In genomic region chr6:28943557-28944411, GRCh38 we compare ENCODE assay signal across 8 cellular contexts. TPM values are rescaled to one million over a fixed set of nuclear protein-coding genes. Genes with fewer than 3 reads are reported as not detected.
DNase-seq lines count a peak whose midpoint lies in the region; ATAC-seq and TF ChIP-seq lines count a peak whose summit lies in the region.

No MANE protein-coding gene starts in this region.

- peak overlapping the region; percentile 82 for H3K9ac ChIP-seq in NT2/D1 (ENCODE audit: insufficient read length, low read depth)

- H3K9me3 ChIP-seq in NT2/D1 (ENCODE audit: insufficient read depth, low read length) (0 out of 2 replicates have a peak, but pooled peaks cover under 1% of the 10 kb centered on the region), esophagus squamous epithelium (no peaks in the 10 kb centered on the region), muscle layer of duodenum (ENCODE audit: control insufficient read depth in 1 of 2, low read length in 2 of 2) (no peaks in the 10 kb centered on the region)

- no peak for TF ChIP-seq POLR2A in esophagus squamous epithelium (IDR thresholded peaks at IDR 0.05)

- H3K4me3 Mint-ChIP-seq in stimulated activated memory B cell treated with anti-CD40 and anti-IgM and Interleukin-4, amounts not matched to agents 10 μg/mL and 1 μg/mL and 100 μg/mL, for 72 hours: peak overlapping the region; percentile 80

- no peaks in the 10 kb centered on the region for H3K27me3 Mint-ChIP-seq in stimulated activated memory B cell treated with anti-CD40 and anti-IgM and Interleukin-4, amounts not matched to agents 10 μg/mL and 1 μg/mL and 100 μg/mL, for 72 hours

- peak overlapping the region; percentile 70 for H3K4me3 ChIP-seq in AG10803 (ENCODE audit: low read length)
- H3K4me3 ChIP-seq in HFF-Myc (replicated peaks; ENCODE audit: low read depth, low read length): peak overlapping the region; percentile 82
- peak overlapping the region; percentile 80 for H3K4me3 ChIP-seq in NT2/D1 (ENCODE audit: insufficient read length, low read depth)
- H3K4me3 ChIP-seq in esophagus squamous epithelium: peak overlapping the region; percentile 38 to 65 (median 48)
- H3K4me3 ChIP-seq in muscle layer of duodenum (ENCODE audit: low read depth in 1 of 2, low read length in 2 of 2): peak overlapping the region; percentile 70 to 87

- peak overlapping the region; percentile 79 to 88 (median 82) for H3K27ac ChIP-seq in esophagus squamous epithelium
- H3K27ac ChIP-seq in muscle layer of duodenum (ENCODE audit: low read length): peak overlapping the region; percentile 78

- peaks cover 38% of the 10 kb centered on the region for H3K4me1 Mint-ChIP-seq in stimulated activated memory B cell treated with anti-CD40 and anti-IgM and Interleukin-4, amounts not matched to agents 10 μg/mL and 1 μg/mL and 100 μg/mL, for 72 hours

- intact Hi-C loops in esophagus squamous epithelium (cut with DNase I): loop anchor here (5.0 kb wide), 1 partner anchor 39 kb away; no protein-coding TSS in a partner anchor

- no peaks in the 10 kb centered on the region for H3K27me3 ChIP-seq in NT2/D1 (ENCODE audit: insufficient read depth, insufficient read length)
- no peaks in the 10 kb centered on the region for H3K27me3 ChIP-seq in esophagus squamous epithelium
- no peaks in the 10 kb centered on the region for H3K27me3 ChIP-seq in muscle layer of duodenum (ENCODE audit: low read depth, low read length)

- peaks cover 4% of the 10 kb centered on the region for H3K4me1 ChIP-seq in NT2/D1 (ENCODE audit: insufficient read depth, insufficient read length)
- H3K4me1 ChIP-seq in esophagus squamous epithelium: peaks cover 11 to 52% (median 14%) of the 10 kb centered on the region in 3 donors
- H3K4me1 ChIP-seq in muscle layer of duodenum (ENCODE audit: control insufficient read depth in 1 of 2, insufficient read depth in 2 of 2, low read length in 2 of 2): peaks cover 3 to 12% of the 10 kb centered on the region in 2 donors

- no peaks in the 10 kb centered on the region for H3K36me3 Mint-ChIP-seq in stimulated activated memory B cell treated with anti-CD40 and anti-IgM and Interleukin-4, amounts not matched to agents 10 μg/mL and 1 μg/mL and 100 μg/mL, for 72 hours

- 6 to 10% methylated on average over 25 to 30 of the region's 33 CpGs for WGBS in esophagus squamous epithelium, 2 donors

- H3K27ac Mint-ChIP-seq in stimulated activated memory B cell treated with anti-CD40 and anti-IgM and Interleukin-4, amounts not matched to agents 10 μg/mL and 1 μg/mL and 100 μg/mL, for 72 hours: peak overlapping the region; percentile 56

- no peaks in the 10 kb centered on the region for H3K9me3 Mint-ChIP-seq in stimulated activated memory B cell treated with anti-CD40 and anti-IgM and Interleukin-4, amounts not matched to agents 10 μg/mL and 1 μg/mL and 100 μg/mL, for 72 hours

- peak; percentile 25 for ATAC-seq in stimulated activated memory B cell treated with anti-CD40 and anti-IgM and Interleukin-4, amounts not matched to agents 10 μg/mL and 1 μg/mL and 100 μg/mL, for 72 hours
- ATAC-seq in HG02981 (IDR thresholded peaks at IDR 0.05; ENCODE audit: unreplicated experiment): no peak

- DNase-seq in AG10803 (ENCODE audit: low read depth) (peak; percentile 78), HFF-Myc (ENCODE audit: extremely low read depth, low read depth) (peak; percentile 55), NT2/D1 (ENCODE audit: low read depth, low spot score) (peak; percentile 69), esophagus squamous epithelium (lab: John Stamatoyannopoulos, UW) (no peak)
- DNase-seq in activated T-cell treated with anti-CD3 and anti-CD28 coated beads, Interleukin-2, amount 50 U/mL, for 1 hour: peak; percentile 58

- TF ChIP-seq CTCF in AG10803 (conservative IDR thresholded peaks at IDR 0.05; ENCODE audit: low read length) (no peak), HFF-Myc (IDR thresholded peaks at IDR 0.05; ENCODE audit: low read depth, low read length, missing control alignments) (no peak), esophagus squamous epithelium (IDR thresholded peaks at IDR 0.05) (no peak)

- no peaks in the 10 kb centered on the region for H3K36me3 ChIP-seq in NT2/D1 (ENCODE audit: insufficient read depth, insufficient read length, low read length)
- no peaks in the 10 kb centered on the region for H3K36me3 ChIP-seq in esophagus squamous epithelium
- H3K36me3 ChIP-seq in muscle layer of duodenum (ENCODE audit: control insufficient read depth in 1 of 2, insufficient read depth in 2 of 2, low read length in 2 of 2): no peaks in the 10 kb centered on the region

RNA-seq across cellular contexts. Expression of gene TRIM27, which starts 20.0 kb away (rescaled TPM):
- total RNA-seq in esophagus squamous epithelium: 10 to 100 TPM; 25.0 to 51.9 (median 30.9) TPM
